23 cellular contexts compared by ENCODE assay signal in genomic region chr9:133933426-133934026, GRCh38. TPM values are rescaled to one million over a fixed set of nuclear protein-coding genes. Genes with fewer than 3 reads are reported as not detected.
DNase-seq lines count a peak whose midpoint lies in the region; ATAC-seq, FAIRE-seq and TF ChIP-seq lines count a peak whose summit lies in the region.
"Had no signal": no experiment of that assay in that cellular context is flagged by ENCODE, and none has a peak within 500 bp of the region (broad histone marks: within the 10 kb centered on the region; RNA-seq: fewer than 3 reads in every experiment).

No MANE protein-coding gene starts in this region.

- peaks cover 14% of the 10 kb centered on the region for H3K4me1 Mint-ChIP-seq in endothelial cell (ENCODE audit: unreplicated experiment)
- peaks cover 68% of the 10 kb centered on the region for H3K4me1 Mint-ChIP-seq in nephron progenitor cell
- H3K4me1 Mint-ChIP-seq in stimulated activated naive CD8-positive, alpha-beta T cell treated with anti-CD3 and anti-CD28 coated beads, Interleukin-15, amount 100 ng/mL, for 72 hours = no peaks in the 10 kb centered on the region
- H3K4me1 Mint-ChIP-seq: CD4-positive, CD25-positive, alpha-beta regulatory T cell had no signal

- H3K27ac Mint-ChIP-seq in endothelial cell (ENCODE audit: unreplicated experiment) = no peak overlapping the region
- peak overlapping the region; percentile 3 for H3K27ac Mint-ChIP-seq in nephron progenitor cell
- no peak overlapping the region for H3K27ac Mint-ChIP-seq in stimulated activated naive CD8-positive, alpha-beta T cell treated with anti-CD3 and anti-CD28 coated beads, Interleukin-15, amount 100 ng/mL, for 72 hours
- H3K27ac Mint-ChIP-seq: CD4-positive, CD25-positive, alpha-beta regulatory T cell had no signal

- H3K4me3 Mint-ChIP-seq in endothelial cell (ENCODE audit: unreplicated experiment) = peak overlapping the region; percentile 72
- H3K4me3 Mint-ChIP-seq in nephron progenitor cell = peak overlapping the region; percentile 17
- H3K4me3 Mint-ChIP-seq in stimulated activated naive CD8-positive, alpha-beta T cell treated with anti-CD3 and anti-CD28 coated beads, Interleukin-15, amount 100 ng/mL, for 72 hours = no peak overlapping the region
- H3K4me3 Mint-ChIP-seq: CD4-positive, CD25-positive, alpha-beta regulatory T cell had no signal

- peaks cover 8% of the 10 kb centered on the region for H3K27me3 Mint-ChIP-seq in endothelial cell (ENCODE audit: unreplicated experiment)
- H3K27me3 Mint-ChIP-seq in nephron progenitor cell (ENCODE audit: low read depth, poor library complexity) = peaks cover 4% of the 10 kb centered on the region
- no peaks in the 10 kb centered on the region for H3K27me3 Mint-ChIP-seq in stimulated activated naive CD8-positive, alpha-beta T cell treated with anti-CD3 and anti-CD28 coated beads, Interleukin-15, amount 100 ng/mL, for 72 hours
- H3K27me3 Mint-ChIP-seq: CD4-positive, CD25-positive, alpha-beta regulatory T cell; IgD-negative memory B cell had no signal

- H3K4me1 ChIP-seq in body of pancreas = peaks cover 53% of the 10 kb centered on the region

- peak overlapping the region; percentile 82; the same call in 1 of the 2 replicates for H3K27ac ChIP-seq in C4-2B
- no peak overlapping the region for H3K27ac ChIP-seq in body of pancreas
- H3K27ac ChIP-seq: KMS-11, PC-9 had no signal

- peaks cover 0 to 4% of the 10 kb centered on the region in 2 donors for H3K36me3 ChIP-seq in body of pancreas (replicated peaks in 1 of 2; ENCODE audit: insufficient read depth in 1 of 2, low read depth in 2 of 2)

- H3K27me3 ChIP-seq in body of pancreas = no peaks in the 10 kb centered on the region
- H3K27me3 ChIP-seq: SJCRH30 had no signal

- DNase-seq in HTR-8/SVneo (ENCODE audit: insufficient read length, low spot score) (no peak), endothelial cell (ENCODE audit: low spot score) (no peak), nephron progenitor cell (no peak), body of pancreas (no peak), retina (no peak)
- DNase-seq in stimulated activated naive CD8-positive, alpha-beta T cell treated with anti-CD3 and anti-CD28 coated beads, Interleukin-15, amount 100 ng/mL, for 72 hours = no peak
- DNase-seq: 8988T; CD4-positive, CD25-positive, alpha-beta regulatory T cell; NCI-H1048; NCI-H1694 treated with DMSO at 0.1 percent for 48 hours; NCI-H2227 treated with DMSO at 0.1 percent for 48 hours; NCI-H526 treated with DMSO at 0.1 percent for 48 hours; PC-9; SJCRH30 had no signal

- peak; percentile 62 for FAIRE-seq in HTR-8/SVneo (lab: Jason Lieb, UNC)
- FAIRE-seq: G401.6, GM19239, H54 had no signal

- intact Hi-C loops in body of pancreas (cut with DNase I) = no loop called here

- H3K9me3 Mint-ChIP-seq in endothelial cell (ENCODE audit: unreplicated experiment) = no peaks in the 10 kb centered on the region
- H3K9me3 Mint-ChIP-seq in nephron progenitor cell = peaks cover 3% of the 10 kb centered on the region
- H3K9me3 Mint-ChIP-seq in stimulated activated naive CD8-positive, alpha-beta T cell treated with anti-CD3 and anti-CD28 coated beads, Interleukin-15, amount 100 ng/mL, for 72 hours = peaks cover 8 to 11% of the 10 kb centered on the region in 2 donors
- H3K9me3 Mint-ChIP-seq: IgD-negative memory B cell had no signal

- no peaks in the 10 kb centered on the region for H3K9me3 ChIP-seq in body of pancreas
- H3K9me3 ChIP-seq: SJCRH30 had no signal

- H3K4me3 ChIP-seq in body of pancreas = no peak overlapping the region
- H3K4me3 ChIP-seq: PC-9, SJCRH30 had no signal

- no peak for ATAC-seq in HG02973 (IDR thresholded peaks at IDR 0.05; ENCODE audit: unreplicated experiment)
- no peak for ATAC-seq in stimulated activated naive CD8-positive, alpha-beta T cell treated with anti-CD3 and anti-CD28 coated beads, Interleukin-15, amount 100 ng/mL, for 72 hours
- ATAC-seq in body of pancreas = no peak
- ATAC-seq: Right ventricle myocardium inferior, SK-N-SH treated with all-trans-retinoic acid at 6 μM for 48 hours had no signal

- H3K36me3 Mint-ChIP-seq in endothelial cell (ENCODE audit: low read depth, unreplicated experiment) (peaks cover 12% of the 10 kb centered on the region), nephron progenitor cell (ENCODE audit: low read depth) (peaks cover 18% of the 10 kb centered on the region)
- H3K36me3 Mint-ChIP-seq: CD4-positive, CD25-positive, alpha-beta regulatory T cell had no signal

- 74 to 76% methylated on average over 6 of the region's 6 CpGs for WGBS in body of pancreas, 2 donors

- TF ChIP-seq CTCF in C4-2B (conservative IDR thresholded peaks at IDR 0.05) = no peak
- TF ChIP-seq CTCF in endothelial cell (IDR thresholded peaks at IDR 0.05; ENCODE audit: unreplicated experiment) = no peak
- TF ChIP-seq CTCF in nephron progenitor cell (IDR thresholded peaks at IDR 0.05) = no peak
- no peak for TF ChIP-seq CTCF in body of pancreas (IDR thresholded peaks at IDR 0.05)

- TF ChIP-seq POLR2A in body of pancreas (IDR thresholded peaks at IDR 0.05) = no peak

RNA-seq across cellular contexts. Expression of gene VAV2, which starts 58.6 kb away (rescaled TPM):
- total RNA-seq in endothelial cell (ENCODE audit: unreplicated experiment) = 27.2 TPM
- total RNA-seq in body of pancreas = 10 to 100 TPM; 31.6 to 32.3 TPM

Comparison
In these comparisons a context has a peak if more than half of its experiments do, and no peak if none do; other contexts are left out.
1. H3K4me3 Mint-ChIP-seq: peak in endothelial cell (single experiment) and nephron progenitor cell (single experiment); none in stimulated activated naive CD8-positive, alpha-beta T cell treated with anti-CD3 and anti-CD28 coated beads, Interleukin-15, amount 100 ng/mL, for 72 hours (0 of 2).